ENCODE assay signal across 8 cellular contexts in genomic region chr16:30649725-30650368, GRCh38.
DNase-seq lines count a peak whose midpoint lies in the region; TF ChIP-seq lines count a peak whose summit lies in the region.

No MANE protein-coding gene starts in this region.

- TF ChIP-seq CTCF in GM12875 (IDR thresholded peaks at IDR 0.05; ENCODE audit: borderline replicate concordance, insufficient read depth, low read depth, low read length) = no peak

- DNase-seq in MV-4-11 (lab: John Stamatoyannopoulos, UW) = peak; percentile 72
- DNase-seq in central memory CD4-positive, alpha-beta T cell = peak; percentile 9
- no peak for DNase-seq in NCI-H510A (lab: John Stamatoyannopoulos, UW)
- DNase-seq in Ammon's horn (ENCODE audit: low spot score) = no peak
- no peak for DNase-seq in DMS79 (lab: John Stamatoyannopoulos, UW)
- DNase-seq in EL = no peak

- peak overlapping the region; percentile 95 for H3K27ac ChIP-seq in muscle layer of duodenum (ENCODE audit: low read length)

- no peaks in the 10 kb centered on the region for H3K27me3 ChIP-seq in muscle layer of duodenum (ENCODE audit: low read depth, low read length)

- no peaks in the 10 kb centered on the region for H3K9me3 ChIP-seq in muscle layer of duodenum (ENCODE audit: control insufficient read depth in 1 of 2, low read length in 2 of 2)

- peaks cover 3 to 22% of the 10 kb centered on the region in 2 donors for H3K4me1 ChIP-seq in muscle layer of duodenum (ENCODE audit: control insufficient read depth in 1 of 2, insufficient read depth in 2 of 2, low read length in 2 of 2)

- peaks cover 15 to 21% of the 10 kb centered on the region in 2 donors for H3K36me3 ChIP-seq in muscle layer of duodenum (ENCODE audit: control insufficient read depth in 1 of 2, insufficient read depth in 2 of 2, low read length in 2 of 2)

- H3K4me3 ChIP-seq in GM12875 (ENCODE audit: low read depth, low read length) (peak overlapping the region; percentile 40), muscle layer of duodenum (ENCODE audit: low read depth in 1 of 2, low read length in 2 of 2) (peak overlapping the region; percentile 76 to 81)

Comparison
In these comparisons a context has a peak if more than half of its experiments do, and no peak if none do; other contexts are left out.
1. DNase-seq: peak in MV-4-11 (single experiment) and central memory CD4-positive, alpha-beta T cell (single experiment); none in NCI-H510A (single experiment), Ammon's horn (single experiment), DMS79 (single experiment) and EL (single experiment).